Comparison of ENCODE assay signal across 21 cellular contexts in the genomic region with DNA sequence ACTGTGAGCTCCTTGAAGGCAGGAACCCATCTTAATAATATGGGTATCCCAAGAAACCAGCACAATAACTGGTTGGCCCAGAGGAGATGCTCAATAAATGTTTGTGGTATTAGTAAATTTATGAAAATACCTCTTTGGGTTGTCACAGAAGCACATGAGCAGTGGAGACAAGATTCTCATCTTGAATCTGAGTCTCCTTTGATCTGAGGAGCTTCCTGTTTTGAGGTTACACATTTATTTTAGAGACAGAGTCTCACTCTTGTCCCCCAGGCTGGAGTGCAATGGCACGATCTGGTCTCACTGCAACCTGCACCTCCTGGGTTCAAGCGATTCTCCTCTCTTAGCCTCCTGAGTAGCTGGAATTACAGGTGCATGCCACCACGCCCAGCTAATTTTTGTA.
"Had no signal": no experiment of that assay in that cellular context is flagged by ENCODE, and none has a peak within 500 bp of the region (broad histone marks: within the 10 kb centered on the region; RNA-seq: fewer than 3 reads in every experiment).

No MANE protein-coding gene starts in this region.

- H3K27me3 ChIP-seq: MG63 had no signal

- H3K27ac ChIP-seq: RWPE1 had no signal

- H3K9ac ChIP-seq: SK-N-SH had no signal

- H3K36me3 ChIP-seq: MG63 had no signal

- H3K9me2 ChIP-seq: SK-N-SH had no signal

- H3K4me3 ChIP-seq: MG63 had no signal

- H3K4me2 ChIP-seq: SK-N-SH had no signal

- DNase-seq: Karpas-422, KG1, MG63, NCI-H1092, NCI-H1105 treated with DMSO at 0.1 percent for 48 hours, NCI-H1417 treated with DMSO at 0.1 percent for 48 hours, NCI-H146, NCI-H1694 treated with DMSO at 0.1 percent for 48 hours, NCI-H1930, NCI-H2081, NCI-H2107, NCI-H2227 treated with DMSO at 0.1 percent for 48 hours, NCI-H524, NCI-H526 treated with DMSO at 0.1 percent for 48 hours, NCI-H748 treated with DMSO at 0.1 percent for 48 hours, SHP77, SK-N-SH, SW 1271, T-cell had no signal

- H3K9me3 ChIP-seq: MG63, SK-N-SH had no signal

- ATAC-seq: Panc1, T-cell had no signal
